8 cellular contexts compared by ENCODE assay signal in the genomic region with DNA sequence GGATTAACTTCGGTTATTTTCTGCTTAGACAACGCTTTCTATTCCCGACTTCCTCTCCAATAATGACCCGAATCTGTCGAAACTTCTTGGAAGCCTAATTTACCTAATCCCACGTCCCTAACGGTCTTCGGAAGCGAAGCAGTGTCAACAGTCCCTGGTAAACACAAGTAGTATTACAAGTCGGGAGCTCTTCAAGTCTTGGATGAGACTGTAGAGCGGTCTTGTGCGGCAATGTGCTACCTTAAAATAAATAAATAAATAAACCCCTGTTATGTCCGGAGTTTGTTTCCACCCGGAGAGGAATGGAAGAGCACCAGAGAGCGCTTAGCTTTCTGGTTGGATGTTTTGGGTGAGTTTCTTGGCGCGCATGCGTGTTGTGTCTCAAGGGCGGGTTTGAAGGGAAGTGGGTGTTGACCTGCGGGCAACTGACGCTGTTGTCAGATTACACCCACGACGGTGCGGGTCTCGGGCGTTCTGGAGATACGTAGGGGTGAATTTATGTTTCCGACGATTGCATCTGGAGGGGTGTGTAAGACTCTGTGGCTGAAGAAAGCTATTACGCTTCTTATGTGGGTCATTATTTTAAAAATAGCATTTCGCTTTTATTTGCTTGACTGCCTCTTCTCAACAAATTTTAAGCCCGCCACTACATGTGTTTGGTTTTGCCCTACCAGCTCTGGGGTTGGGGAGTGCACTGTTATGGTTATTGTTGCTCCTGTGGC. TPM values are rescaled to one million over a fixed set of nuclear protein-coding genes. Genes with fewer than 3 reads are reported as not detected.
A peak's percentile ranks its signal among the peaks of the same experiment; 100 is the strongest.
DNase-seq lines count a peak whose midpoint lies in the region; ATAC-seq and TF ChIP-seq lines count a peak whose summit lies in the region.

A gene (plus strand): TSS at position 431 of the 722 bp plus-strand sequence. CDS start 546 bp downstream, outside the sequence.
A gene with protein sequence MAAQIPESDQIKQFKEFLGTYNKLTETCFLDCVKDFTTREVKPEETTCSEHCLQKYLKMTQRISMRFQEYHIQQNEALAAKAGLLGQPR (minus strand): TSS at position 243 of the 722 bp plus-strand sequence. CDS start 15,586 bp downstream, outside the sequence.

- intact Hi-C loops in Panc1 (cut with micrococcal nuclease; ENCODE audit: unreplicated experiment), result no loop called here

- ATAC-seq in GM21723 (IDR thresholded peaks at IDR 0.05; ENCODE audit: unreplicated experiment) (peak; percentile 93), Panc1 (peak; percentile 94), esophagus mucosa (peak; percentile 99)
- ATAC-seq in activated T-cell treated with anti-CD3 and anti-CD28 coated beads, Interleukin-2, amount 50 U/mL, for 4 hours, result peak; percentile 79 to 80

- peaks cover 40% of the 10 kb centered on the region for H3K4me1 Mint-ChIP-seq in activated T-cell treated with anti-CD3 and anti-CD28 coated beads, Interleukin-2, amount 50 U/mL, for 4 hours (ENCODE audit: low read depth)

- no peaks in the 10 kb centered on the region for H3K27me3 Mint-ChIP-seq in activated T-cell treated with anti-CD3 and anti-CD28 coated beads, Interleukin-2, amount 50 U/mL, for 4 hours (ENCODE audit: low read depth)

- H3K9ac ChIP-seq in muscle layer of colon (ENCODE audit: low read length), result peak within 1 kb of the TSS; percentile 67

- no peak for TF ChIP-seq CTCF in Panc1 (IDR thresholded peaks at IDR 0.05)

- H3K36me3 ChIP-seq in Panc1 (ENCODE audit: control insufficient read depth, insufficient read depth, low read length) (peaks cover 2% of the 10 kb centered on the region), muscle layer of colon (ENCODE audit: insufficient read depth, low read length) (peaks cover 10% of the 10 kb centered on the region)

- CTCF ChIA-PET in Panc1 (lab: Charles Lee), result no interaction called here

- in situ Hi-C loops in Panc1 (cut with HindIII; ENCODE audit: low pct_unique_long_range_greater_than_20kb, low sequenced_read_pairs), result no loop called here

- DNase-seq in DMS53 (lab: John Stamatoyannopoulos, UW) (peak; percentile 97), KG1 (lab: John Stamatoyannopoulos, UW) (peak; percentile 93), Panc1 (ENCODE audit: low read depth, low spot score) (peak; percentile 90)
- DNase-seq in activated T-cell treated with anti-CD3 and anti-CD28 coated beads, Interleukin-2, amount 50 U/mL, for 4 hours, result peak; percentile 94
- DNase-seq in stimulated activated CD8-positive, alpha-beta memory T cell treated with anti-CD3 and anti-CD28 coated beads, Interleukin-7, amount 100 ng/mL, for 24 hours (ENCODE audit: low read depth), result peak; percentile 92

- H3K4me1 ChIP-seq in Panc1 (ENCODE audit: control insufficient read depth, insufficient read depth, low read length) (peaks cover 5% of the 10 kb centered on the region; the same call in 1 of the 2 replicates), muscle layer of colon (ENCODE audit: insufficient read depth, low read length) (peaks cover 16% of the 10 kb centered on the region)

- H3K27ac ChIP-seq in Panc1 (ENCODE audit: low read length) (peak within 1 kb of the TSS; percentile 100), muscle layer of colon (ENCODE audit: low read depth, low read length) (peak within 1 kb of the TSS; percentile 98)

- H3K27me3 ChIP-seq in Panc1 (ENCODE audit: control insufficient read depth, insufficient read depth, low read length) (no peaks in the 10 kb centered on the region), muscle layer of colon (ENCODE audit: control insufficient read depth in 1 of 2, insufficient read depth in 2 of 2, low read length in 2 of 2) (no peaks in the 10 kb centered on the region)

- peak within 1 kb of the TSS; percentile 89 for H3K4me3 Mint-ChIP-seq in activated T-cell treated with anti-CD3 and anti-CD28 coated beads, Interleukin-2, amount 50 U/mL, for 4 hours

- no peaks in the 10 kb centered on the region for H3K9me3 Mint-ChIP-seq in activated T-cell treated with anti-CD3 and anti-CD28 coated beads, Interleukin-2, amount 50 U/mL, for 4 hours

- no TSS peak for BruUV-seq in Panc1 (replicated peaks; lab: Mats Ljungman, UMichigan)

- H3K4me3 ChIP-seq in Panc1 (ENCODE audit: low read depth in 2 of 2, low read length in 2 of 2) (peak within 1 kb of the TSS; percentile 91 to 98), muscle layer of colon (ENCODE audit: low read depth in 1 of 2, low read length in 2 of 2) (peak within 1 kb of the TSS; percentile 93 to 94)

- H3K36me3 Mint-ChIP-seq in activated T-cell treated with anti-CD3 and anti-CD28 coated beads, Interleukin-2, amount 50 U/mL, for 4 hours (ENCODE audit: insufficient read depth), result peaks cover 16% of the 10 kb centered on the region

- H3K9me3 ChIP-seq in Panc1 (ENCODE audit: control insufficient read depth, insufficient read depth, low read depth, low read length) (no peaks in the 10 kb centered on the region), muscle layer of colon (ENCODE audit: low read length) (no peaks in the 10 kb centered on the region)

- POLR2A ChIA-PET in Panc1 (lab: Charles Lee), result no interaction called here

RNA-seq across cellular contexts. Expression of the first gene that starts in this region (rescaled TPM):
- total RNA-seq in Panc1 (2021; ENCODE audit: unreplicated experiment) (14.7 TPM), esophagus mucosa (11.9 TPM)
- polyA plus RNA-seq in Panc1 (2012; ENCODE audit: insufficient read length), result 6.9 TPM
- total RNA-seq in activated T-cell treated with anti-CD3 and anti-CD28 coated beads, Interleukin-2, amount 50 U/mL, for 4 hours, result 10 to 100 TPM in 1 of 3 donors, 1 to 10 TPM in 2; 8.4 to 10.1 (median 9.3) TPM

RNA-seq across cellular contexts. Expression of the second gene that starts in this region (rescaled TPM):
- 34.4 TPM for total RNA-seq in Panc1 (2021; ENCODE audit: unreplicated experiment)
- 30.3 TPM for polyA plus RNA-seq in Panc1 (2012; ENCODE audit: insufficient read length)
- total RNA-seq in activated T-cell treated with anti-CD3 and anti-CD28 coated beads, Interleukin-2, amount 50 U/mL, for 4 hours, result 10 to 100 TPM; 80.4 to 82.7 (median 81.8) TPM
- 33.8 TPM for total RNA-seq in esophagus mucosa

Comparison
In these comparisons a context has a peak if more than half of its experiments do, and no peak if none do; other contexts are left out.
1. Peak in every context shown above with its lines: DNase-seq, ATAC-seq, H3K4me3 ChIP-seq and H3K27ac ChIP-seq.